In the genomic region with DNA sequence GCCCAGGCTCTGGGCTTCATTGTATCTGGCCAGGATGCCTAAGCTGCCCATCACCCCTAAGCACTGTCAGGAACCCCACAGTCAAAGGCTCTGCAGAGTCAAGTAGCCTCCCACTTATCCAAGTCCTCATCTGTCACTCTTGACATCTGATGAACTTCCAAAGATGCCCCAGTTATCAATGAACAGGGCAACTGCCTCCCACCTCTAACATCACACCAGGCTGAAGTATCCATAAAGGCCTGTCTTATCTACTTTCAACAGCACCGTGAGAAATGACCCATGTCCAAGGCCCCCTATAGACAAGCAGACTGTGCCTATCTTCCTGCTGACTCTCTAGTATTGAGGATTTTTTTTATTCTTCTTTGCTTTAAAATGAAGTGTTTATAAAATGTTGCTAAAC, we compare ENCODE assay signal across 8 cellular contexts.
"Had no signal": no experiment of that assay in that cellular context is flagged by ENCODE, and none has a peak within 500 bp of the region (broad histone marks: within the 10 kb centered on the region; RNA-seq: fewer than 3 reads in every experiment).

No MANE protein-coding gene starts in this region.

- DNase-seq: GM23248, GOT3, H7, HFFc6 had no signal

- H3K9ac ChIP-seq: GM23248 had no signal

- H2AFZ ChIP-seq: GM23248 had no signal

- FAIRE-seq: HepG2 had no signal

- H3K4me1 ChIP-seq: HAP-1 had no signal

- H3K9me3 ChIP-seq: HAP-1 had no signal

- ATAC-seq: HCT116, HepG2 had no signal

- H3K36me3 ChIP-seq: HAP-1 had no signal

- H3K4me3 ChIP-seq: GM23248, HAP-1 had no signal

- H3K27ac ChIP-seq: GM23248, HL-60 had no signal
